In genomic region chr6:30908700-30909099, GRCh38 we compare ENCODE assay signal across 8 cellular contexts. TPM values are rescaled to one million over a fixed set of nuclear protein-coding genes. Genes with fewer than 3 reads are reported as not detected.
DNase-seq lines count a peak whose midpoint lies in the region; ATAC-seq and TF ChIP-seq lines count a peak whose summit lies in the region.

No MANE protein-coding gene starts in this region.

- H3K36me3 ChIP-seq in KMS-11 (ENCODE audit: insufficient read depth) = no peaks in the 10 kb centered on the region

- H3K27me3 Mint-ChIP-seq in naive B cell = no peaks in the 10 kb centered on the region

- H3K36me3 Mint-ChIP-seq in naive B cell = peaks cover 0 to 14% of the 10 kb centered on the region in 2 donors

- POLR2A ChIA-PET in AG04449 (lab: Yijun Ruan, JAX) = no interaction called here

- H3K4me1 Mint-ChIP-seq in naive B cell = peaks cover 17 to 44% (median 21%) of the 10 kb centered on the region in 3 donors

- CTCF ChIA-PET in AG04449 (lab: Yijun Ruan, JAX) = interaction anchor here (1.2 to 24.2 kb wide), 4 partner anchors 8 to 167 kb away, joined by 4 to 1346 read pairs (median 131); no protein-coding TSS in a partner anchor

- peak overlapping the region; percentile 49 for H3K4me2 ChIP-seq in KMS-11

- no peak overlapping the region for H3K27ac ChIP-seq in KMS-11

- peak overlapping the region; percentile 96 to 100 (median 98) for H3K4me3 Mint-ChIP-seq in naive B cell

- H3K79me2 ChIP-seq in KMS-11 (ENCODE audit: insufficient read depth, low read depth) = peaks cover 5% of the 10 kb centered on the region; the same call in 1 of the 2 replicates

- peaks cover 11% of the 10 kb centered on the region for H3K4me1 ChIP-seq in KMS-11 (ENCODE audit: low read depth, poor library complexity, severe bottlenecking)

- no peaks in the 10 kb centered on the region for H3K27me3 ChIP-seq in KMS-11 (ENCODE audit: insufficient read depth, low read depth)

- TF ChIP-seq CTCF in AG04449 (IDR thresholded peaks at IDR 0.05; ENCODE audit: insufficient read depth, low read length, missing control alignments) (no peak), KMS-11 (conservative IDR thresholded peaks at IDR 0.05; ENCODE audit: low read depth, low read length) (no peak), choroid plexus epithelial cell (conservative IDR thresholded peaks at IDR 0.05; ENCODE audit: low read depth, low read length) (no peak)

- H3K9me3 Mint-ChIP-seq in naive B cell = no peaks in the 10 kb centered on the region

- H2AFZ ChIP-seq in KMS-11 (ENCODE audit: low read depth) = no peak overlapping the region

- H4K20me1 ChIP-seq in KMS-11 (ENCODE audit: insufficient read depth) = no peaks in the 10 kb centered on the region

- ATAC-seq in naive B cell (ENCODE audit: low read depth in 2 of 2) (no peak), esophagus mucosa (no peak)

- peak overlapping the region; percentile 35; the same call in 1 of the 2 replicates for H3K9ac ChIP-seq in KMS-11

- H3K4me3 ChIP-seq in AG04449 (ENCODE audit: low read depth, low read length) = peak overlapping the region; percentile 89
- peak overlapping the region; percentile 65 for H3K4me3 ChIP-seq in KMS-11 (IDR thresholded peaks at IDR 0.05; ENCODE audit: insufficient read depth, low read depth, low read length)
- peak overlapping the region; percentile 85 for H3K4me3 ChIP-seq in choroid plexus epithelial cell (ENCODE audit: low read depth, low read length)

- peak overlapping the region in 2 of 6 donors; percentile 51 to 69 for H3K27ac Mint-ChIP-seq in naive B cell

- no peak for DNase-seq in AG04449 (ENCODE audit: low read depth, low spot score)
- DNase-seq in choroid plexus epithelial cell (ENCODE audit: low read depth) = no peak
- DNase-seq in naive B cell = no peak
- DNase-seq in DMS53 (lab: John Stamatoyannopoulos, UW) = no peak
- DNase-seq in kidney tubule cell (ENCODE audit: low spot score) = no peak
- no peak for DNase-seq in activated CD4-positive, alpha-beta T cell treated with anti-CD3 and anti-CD28 coated beads for 48 hours

RNA-seq across cellular contexts. Expression of gene GTF2H4, which starts 0.7 kb away (rescaled TPM):
- 10 to 100 TPM in 3 of 6 donors, 1 to 10 TPM in 3; 7.6 to 11.5 (median 9.6) TPM for polyA plus RNA-seq in naive B cell (ENCODE audit: low read depth in 6 of 6)
- 23.9 TPM for total RNA-seq in esophagus mucosa

RNA-seq across cellular contexts. Expression of gene VARS2, which starts 5.3 kb away (rescaled TPM):
- 10 to 100 TPM in 5 of 6 donors, 1 to 10 TPM in 1; 1.2 to 28.4 (median 19.4) TPM for polyA plus RNA-seq in naive B cell (ENCODE audit: low read depth in 6 of 6)
- 26.3 TPM for total RNA-seq in esophagus mucosa

RNA-seq across cellular contexts. Expression of gene SFTA2, which starts 23.3 kb away (rescaled TPM):
- polyA plus RNA-seq in naive B cell (ENCODE audit: low read depth in 6 of 6) = under 1 TPM in 1 of 6 donors, not detected in 5; 0.38 TPM
- total RNA-seq in esophagus mucosa = 9.0 TPM

RNA-seq across cellular contexts. Expression of gene DDR1, which starts 24.4 kb away (rescaled TPM):
- polyA plus RNA-seq in naive B cell (ENCODE audit: low read depth in 6 of 6) = 1 to 10 TPM; 3.6 to 8.0 (median 4.4) TPM
- 220 TPM for total RNA-seq in esophagus mucosa

RNA-seq across cellular contexts. Expression of gene MUCL3, which starts 32.1 kb away (rescaled TPM):
- not detected for polyA plus RNA-seq in naive B cell (ENCODE audit: low read depth in 6 of 6)
- 1.00 TPM for total RNA-seq in esophagus mucosa
